ENCODE assay signal across 14 cellular contexts in genomic region chr6:16851758-16852157, GRCh38.
A peak's percentile ranks its signal among the peaks of the same experiment; 100 is the strongest.
DNase-seq lines count a peak whose midpoint lies in the region; ATAC-seq and TF ChIP-seq lines count a peak whose summit lies in the region.
"Had no signal": no experiment of that assay in that cellular context is flagged by ENCODE, and none has a peak within 500 bp of the region (broad histone marks: within the 10 kb centered on the region; RNA-seq: fewer than 3 reads in every experiment).

No MANE protein-coding gene starts in this region.

- peaks cover 0 to 9% (median 0%) of the 10 kb centered on the region in 11 donors for H3K9me3 Mint-ChIP-seq in naive thymus-derived CD4-positive, alpha-beta T cell
- H3K9me3 Mint-ChIP-seq: activated CD4-positive, alpha-beta memory T cell treated with anti-CD3 and anti-CD28 coated beads, Interleukin-2, amount 10 ng/mL, durations not matched to agents 7 days and 5 days had no signal

- H3K27me3 ChIP-seq in SJSA1 (replicated peaks) (no peaks in the 10 kb centered on the region), SJCRH30 (no peaks in the 10 kb centered on the region)
- no peaks in the 10 kb centered on the region for H3K27me3 ChIP-seq in naive thymus-derived CD4-positive, alpha-beta T cell (ENCODE audit: control insufficient read depth in 2 of 2, insufficient read depth in 2 of 2, low read length in 2 of 2)
- H3K27me3 ChIP-seq: colonic mucosa had no signal

- no peak overlapping the region for H3K4me2 ChIP-seq in OCI-LY7 (ENCODE audit: low read length)

- no peaks in the 10 kb centered on the region for H4K20me1 ChIP-seq in OCI-LY7 (ENCODE audit: insufficient read depth, low read length)

- H3K9me2 ChIP-seq in OCI-LY7 (ENCODE audit: insufficient read depth, low read length), result no peaks in the 10 kb centered on the region

- H3K4me1 Mint-ChIP-seq in naive thymus-derived CD4-positive, alpha-beta T cell, result peaks cover 6 to 34% (median 14%) of the 10 kb centered on the region in 7 donors

- CTCF ChIA-PET in naive thymus-derived CD4-positive, alpha-beta T cell (lab: Charles Lee), result no interaction called here
- CTCF ChIA-PET in OCI-LY7 (lab: Charles Lee; ENCODE audit: unreplicated experiment), result no interaction called here

- no peaks in the 10 kb centered on the region for H3K79me2 ChIP-seq in OCI-LY7 (ENCODE audit: insufficient read depth, low read depth, low read length)

- no peak overlapping the region for H3K27ac Mint-ChIP-seq in naive thymus-derived CD4-positive, alpha-beta T cell
- H3K27ac Mint-ChIP-seq: activated CD4-positive, alpha-beta memory T cell treated with anti-CD3 and anti-CD28 coated beads, Interleukin-2, amount 10 ng/mL, durations not matched to agents 7 days and 5 days; activated naive CD8-positive, alpha-beta T cell treated with anti-CD3 and anti-CD28 coated beads, Interleukin-2, amount 10 ng/mL, durations not matched to agents 7 days and 5 days had no signal

- H3K27me3 Mint-ChIP-seq in naive thymus-derived CD4-positive, alpha-beta T cell, result peaks cover 6 to 45% (median 38%) of the 10 kb centered on the region in 5 donors

- H3K9me3 ChIP-seq in SJSA1 (replicated peaks) (no peaks in the 10 kb centered on the region), SJCRH30 (replicated peaks) (no peaks in the 10 kb centered on the region), OCI-LY7 (ENCODE audit: low read length) (no peaks in the 10 kb centered on the region)
- H3K9me3 ChIP-seq in naive thymus-derived CD4-positive, alpha-beta T cell (ENCODE audit: control insufficient read depth in 2 of 3, low read length in 3 of 3), result no peaks in the 10 kb centered on the region
- H3K9me3 ChIP-seq: Caco-2, colonic mucosa had no signal

- H3K27ac ChIP-seq in SJSA1 (0 out of 2 replicates have a peak overlapping the region, but pooled peaks have one; percentile 0), SJCRH30 (no peak overlapping the region), OCI-LY7 (ENCODE audit: low read depth, low read length, poor library complexity, severe bottlenecking) (no peak overlapping the region)
- no peak overlapping the region for H3K27ac ChIP-seq in naive thymus-derived CD4-positive, alpha-beta T cell (ENCODE audit: low read depth, low read length)
- H3K27ac ChIP-seq: colonic mucosa had no signal

- no peaks in the 10 kb centered on the region for H3K36me3 Mint-ChIP-seq in naive thymus-derived CD4-positive, alpha-beta T cell
- H3K36me3 Mint-ChIP-seq: activated naive CD8-positive, alpha-beta T cell treated with anti-CD3 and anti-CD28 coated beads, Interleukin-2, amount 10 ng/mL, durations not matched to agents 7 days and 5 days had no signal

- no TSS peak for BruUV-seq in OCI-LY7 (replicated peaks; lab: Mats Ljungman, UMichigan)

- intact Hi-C loops in naive thymus-derived CD4-positive, alpha-beta T cell (cut with micrococcal nuclease), result loop anchor here in 1 of 2 donors (10.0 kb wide), 1 partner anchor 103 kb away; no protein-coding TSS in a partner anchor
- intact Hi-C loops in OCI-LY7 (cut with micrococcal nuclease; ENCODE audit: unreplicated experiment), result no loop called here

- H3K4me3 Mint-ChIP-seq in naive thymus-derived CD4-positive, alpha-beta T cell, result no peak overlapping the region
- H3K4me3 Mint-ChIP-seq: activated CD4-positive, alpha-beta memory T cell treated with anti-CD3 and anti-CD28 coated beads, Interleukin-2, amount 10 ng/mL, durations not matched to agents 7 days and 5 days; activated naive CD8-positive, alpha-beta T cell treated with anti-CD3 and anti-CD28 coated beads, Interleukin-2, amount 10 ng/mL, durations not matched to agents 7 days and 5 days had no signal

- no peak for TF ChIP-seq CTCF in OCI-LY7 (conservative IDR thresholded peaks at IDR 0.05; ENCODE audit: low read length)

- DNase-seq in SJSA1 (ENCODE audit: low read depth in 1 of 2, low spot score in 2 of 2), result no peak
- DNase-seq in naive thymus-derived CD4-positive, alpha-beta T cell, result no peak
- DNase-seq in SJCRH30, result no peak
- no peak for DNase-seq in cerebellar nuclear complex (lab: John Stamatoyannopoulos, UW)
- no peak for DNase-seq in OCI-LY7 (ENCODE audit: low spot score)
- DNase-seq: activated CD4-positive, alpha-beta memory T cell treated with anti-CD3 and anti-CD28 coated beads, Interleukin-2, amount 10 ng/mL, durations not matched to agents 7 days and 5 days; activated naive CD8-positive, alpha-beta T cell treated with anti-CD3 and anti-CD28 coated beads, Interleukin-2, amount 10 ng/mL, durations not matched to agents 7 days and 5 days; Caco-2; colonic mucosa; NCI-H1048; NCI-H510A treated with DMSO at 0.1 percent for 48 hours had no signal

- H3K36me3 ChIP-seq in SJSA1, result no peaks in the 10 kb centered on the region
- no peaks in the 10 kb centered on the region for H3K36me3 ChIP-seq in naive thymus-derived CD4-positive, alpha-beta T cell (ENCODE audit: control insufficient read depth in 2 of 3, insufficient read depth in 3 of 3, low read length in 3 of 3)
- no peaks in the 10 kb centered on the region for H3K36me3 ChIP-seq in SJCRH30
- no peaks in the 10 kb centered on the region for H3K36me3 ChIP-seq in OCI-LY7 (ENCODE audit: insufficient read depth, low read length)
- H3K36me3 ChIP-seq: colonic mucosa had no signal

- H3K4me1 ChIP-seq in SJSA1 (replicated peaks) (peaks cover 44% of the 10 kb centered on the region), SJCRH30 (peaks cover 13% of the 10 kb centered on the region), OCI-LY7 (ENCODE audit: insufficient read depth, low read length, poor library complexity, severe bottlenecking) (no peaks in the 10 kb centered on the region)
- H3K4me1 ChIP-seq in naive thymus-derived CD4-positive, alpha-beta T cell (ENCODE audit: control insufficient read depth in 2 of 2, insufficient read depth in 2 of 2, low read length in 2 of 2), result no peaks in the 10 kb centered on the region
- H3K4me1 ChIP-seq: Caco-2, colonic mucosa had no signal

- H2AFZ ChIP-seq in OCI-LY7 (ENCODE audit: low read length), result no peak overlapping the region

- peak; percentile 45 for ATAC-seq in GM18867 (IDR thresholded peaks at IDR 0.05; ENCODE audit: unreplicated experiment)
- peak; percentile 43 for ATAC-seq in HG03196 (IDR thresholded peaks at IDR 0.05; ENCODE audit: unreplicated experiment)
- ATAC-seq in naive thymus-derived CD4-positive, alpha-beta T cell, result peak; percentile 57
- no peak for ATAC-seq in HG03521 (IDR thresholded peaks at IDR 0.05; ENCODE audit: unreplicated experiment)

- no peak overlapping the region for H3K4me3 ChIP-seq in SJSA1
- no peak overlapping the region for H3K4me3 ChIP-seq in naive thymus-derived CD4-positive, alpha-beta T cell (ENCODE audit: low read length)
- H3K4me3 ChIP-seq in SJCRH30, result no peak overlapping the region
- no peak overlapping the region for H3K4me3 ChIP-seq in OCI-LY7 (ENCODE audit: low read depth, low read length, poor library complexity, severe bottlenecking)
- H3K4me3 ChIP-seq: colonic mucosa had no signal

- POLR2A ChIA-PET in naive thymus-derived CD4-positive, alpha-beta T cell (lab: Charles Lee), result no interaction called here
- POLR2A ChIA-PET in OCI-LY7 (lab: Charles Lee), result interaction anchor here (0.9 kb wide), 1 partner anchor 1116 kb away, joined by 3 read pairs; no protein-coding TSS in a partner anchor
